13 cellular contexts compared by ENCODE assay signal in the genomic region with DNA sequence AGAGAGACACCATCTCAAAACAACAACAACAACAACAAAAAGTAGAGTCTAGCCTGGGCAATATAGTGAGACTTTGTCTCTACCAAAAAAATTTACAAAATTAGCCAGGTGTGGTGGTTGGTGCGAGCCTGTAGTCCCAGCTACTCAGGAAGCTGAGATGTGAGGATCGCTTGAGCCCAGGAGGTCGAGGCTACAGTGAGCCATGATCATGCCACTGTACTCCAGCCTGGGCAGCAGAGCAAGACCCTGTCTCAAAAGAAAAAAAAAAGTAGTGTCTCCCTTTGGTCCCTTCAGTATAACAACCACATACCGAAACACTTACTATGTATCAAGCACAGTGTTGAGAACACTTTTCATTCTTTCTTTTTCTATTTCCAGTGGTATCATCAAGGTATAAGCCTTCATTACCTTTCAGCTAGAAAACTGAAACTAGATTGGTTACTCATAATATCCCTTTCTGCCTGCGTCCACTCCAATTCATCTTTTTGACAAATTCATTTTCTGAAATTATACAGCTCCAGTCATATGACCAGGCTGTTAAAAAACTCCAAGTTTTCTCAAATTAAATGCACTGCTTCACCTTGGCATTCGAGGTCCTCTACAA. TPM values are rescaled to one million over a fixed set of nuclear protein-coding genes. Genes with fewer than 3 reads are reported as not detected.
DNase-seq lines count a peak whose midpoint lies in the region; ATAC-seq and TF ChIP-seq lines count a peak whose summit lies in the region.
"Had no signal": no experiment of that assay in that cellular context is flagged by ENCODE, and none has a peak within 500 bp of the region (broad histone marks: within the 10 kb centered on the region; RNA-seq: fewer than 3 reads in every experiment).

No MANE protein-coding gene starts in this region.

- no peaks in the 10 kb centered on the region for H3K36me3 ChIP-seq in HAP-1 (replicated peaks)
- peaks cover 6 to 21% of the 10 kb centered on the region in 2 experiments for H3K36me3 ChIP-seq in mesenchymal stem cell (ENCODE audit: control insufficient read depth in 1 of 2, insufficient read depth in 2 of 2, low read depth in 1 of 2, low read length in 2 of 2)

- H4K91ac ChIP-seq in mesenchymal stem cell (ENCODE audit: low read length), result no peak overlapping the region

- H2BK5ac ChIP-seq in mesenchymal stem cell (ENCODE audit: low read depth, low read length, poor library complexity, severe bottlenecking), result no peak overlapping the region

- H3K27me3 ChIP-seq in CD4-positive, alpha-beta T cell (ENCODE audit: control insufficient read depth, insufficient read depth, low read length), result no peaks in the 10 kb centered on the region
- H3K27me3 ChIP-seq in HAP-1 (ENCODE audit: low read depth) (no peaks in the 10 kb centered on the region), mesenchymal stem cell (ENCODE audit: control insufficient read depth in 1 of 2, insufficient read depth in 1 of 2, low read length in 2 of 2) (no peaks in the 10 kb centered on the region)

- H2BK12ac ChIP-seq in mesenchymal stem cell (ENCODE audit: low read length in 2 of 2), result no peak overlapping the region

- H3K4me3 ChIP-seq in HAP-1 (no peak overlapping the region), mesenchymal stem cell (ENCODE audit: insufficient read depth in 1 of 2, low read depth in 1 of 2, low read length in 2 of 2) (no peak overlapping the region)
- H3K4me3 ChIP-seq: PC-9 had no signal

- no peak overlapping the region for H3K4me2 ChIP-seq in mesenchymal stem cell (ENCODE audit: low read length, poor library complexity, severe bottlenecking)
- H3K4me2 ChIP-seq: PC-9 had no signal

- no peaks in the 10 kb centered on the region for H3K9me3 Mint-ChIP-seq in CD4-positive, alpha-beta T cell
- no peaks in the 10 kb centered on the region for H3K9me3 Mint-ChIP-seq in Calu3 (ENCODE audit: low read depth, unreplicated experiment)
- H3K9me3 Mint-ChIP-seq: dendritic cell treated with granulocyte-macrophage colony-stimulating factor and Interleukin-4, amounts not matched to agents 40 ng/mL and 50 ng/mL, for 4 days had no signal

- peak overlapping the region; percentile 59 for H3K27ac Mint-ChIP-seq in CD4-positive, alpha-beta T cell
- no peak overlapping the region for H3K27ac Mint-ChIP-seq in Calu3 (ENCODE audit: unreplicated experiment)
- H3K27ac Mint-ChIP-seq: dendritic cell treated with granulocyte-macrophage colony-stimulating factor and Interleukin-4, amounts not matched to agents 40 ng/mL and 50 ng/mL, for 4 days had no signal

- no peak overlapping the region for H2BK120ac ChIP-seq in mesenchymal stem cell (ENCODE audit: low read depth, low read length)

- no peaks in the 10 kb centered on the region for H3K9me3 ChIP-seq in CD4-positive, alpha-beta T cell (ENCODE audit: control insufficient read depth, low read length)
- H3K9me3 ChIP-seq in HAP-1 (no peaks in the 10 kb centered on the region), mesenchymal stem cell (ENCODE audit: control insufficient read depth, low read length) (no peaks in the 10 kb centered on the region)

- no peak overlapping the region for H3K9ac ChIP-seq in mesenchymal stem cell (ENCODE audit: low read length)

- no TSS peak for BruUV-seq in Calu3 (replicated peaks; lab: Mats Ljungman, UMichigan)

- no peaks in the 10 kb centered on the region for H3K4me1 ChIP-seq in HAP-1
- no peaks in the 10 kb centered on the region for H3K4me1 ChIP-seq in mesenchymal stem cell (ENCODE audit: control insufficient read depth, insufficient read depth, low read depth, low read length)

- H2BK15ac ChIP-seq in mesenchymal stem cell (ENCODE audit: low read depth, poor library complexity, severe bottlenecking), result no peak overlapping the region

- POLR2A ChIA-PET in CD4-positive, alpha-beta T cell (lab: Charles Lee), result interaction anchor here (0.7 kb wide), 1 partner anchor 261 kb away, joined by 3 read pairs; no protein-coding TSS in a partner anchor

- H3K4ac ChIP-seq in mesenchymal stem cell (ENCODE audit: low read depth in 1 of 2, low read length in 2 of 2), result no peak overlapping the region

- 97% methylated on average over 6 of the region's 6 CpGs for WGBS in mesenchymal stem cell

- no peak for ATAC-seq in CD4-positive, alpha-beta T cell (ENCODE audit: poor library complexity)
- ATAC-seq in GM19025 (IDR thresholded peaks at IDR 0.05; ENCODE audit: low read depth, unreplicated experiment) (peak; percentile 87), HG02623 (IDR thresholded peaks at IDR 0.05; ENCODE audit: unreplicated experiment) (peak; percentile 94), HG03442 (IDR thresholded peaks at IDR 0.05; ENCODE audit: unreplicated experiment) (peak; percentile 97)

- intact Hi-C loops in CD4-positive, alpha-beta T cell (cut with DNase I, micrococcal nuclease), result no loop called here
- intact Hi-C loops in Calu3 (cut with micrococcal nuclease; ENCODE audit: unreplicated experiment), result no loop called here

- DNase-seq in CD4-positive, alpha-beta T cell, result no peak
- DNase-seq in Calu3, result no peak
- no peak for DNase-seq in HAP-1 (ENCODE audit: low spot score in 2 of 2)
- DNase-seq in mesenchymal stem cell, result no peak
- no peak for DNase-seq in NCI-H524 treated with DMSO at 0.1 percent for 48 hours (lab: John Stamatoyannopoulos, UW)
- DNase-seq: activated naive CD4-positive, alpha-beta T cell treated with anti-CD3 and anti-CD28 coated beads, Interleukin-2, amount 50 U/mL, for 16 hours; mesendoderm; NCI-H1105 treated with DMSO at 0.1 percent for 48 hours; PC-9 had no signal

- in situ Hi-C loops in HAP-1 (cut with MboI; ENCODE audit: low sequenced_read_pairs), result no loop called here

- H2AK5ac ChIP-seq in mesenchymal stem cell (ENCODE audit: low read length, severe bottlenecking), result no peak overlapping the region

- H3K27me3 Mint-ChIP-seq in CD4-positive, alpha-beta T cell, result no peaks in the 10 kb centered on the region
- no peaks in the 10 kb centered on the region for H3K27me3 Mint-ChIP-seq in Calu3 (ENCODE audit: unreplicated experiment)
- H3K27me3 Mint-ChIP-seq: dendritic cell treated with granulocyte-macrophage colony-stimulating factor and Interleukin-4, amounts not matched to agents 40 ng/mL and 50 ng/mL, for 4 days had no signal

- H2AFZ ChIP-seq in mesenchymal stem cell (ENCODE audit: low read depth, low read length), result no peak overlapping the region
- H2AFZ ChIP-seq: PC-9 had no signal

- no peak for TF ChIP-seq CTCF in CD4-positive, alpha-beta T cell (IDR thresholded peaks at IDR 0.05)
- TF ChIP-seq CTCF in Calu3 (IDR thresholded peaks at IDR 0.05; ENCODE audit: unreplicated experiment), result no peak

- peaks cover 35% of the 10 kb centered on the region for H3K36me3 Mint-ChIP-seq in CD4-positive, alpha-beta T cell (ENCODE audit: low read depth)
- H3K36me3 Mint-ChIP-seq in Calu3 (ENCODE audit: insufficient read depth, unreplicated experiment), result peaks cover 5% of the 10 kb centered on the region

- H3K79me1 ChIP-seq in mesenchymal stem cell (replicated peaks; ENCODE audit: low read length, poor library complexity, severe bottlenecking), result peaks cover 1% of the 10 kb centered on the region

- H3K14ac ChIP-seq in mesenchymal stem cell (ENCODE audit: low read length in 2 of 2), result no peak overlapping the region

- CTCF ChIA-PET in CD4-positive, alpha-beta T cell (lab: Charles Lee), result no interaction called here
- CTCF ChIA-PET in Calu3 (lab: Charles Lee), result no interaction called here

- H3K23ac ChIP-seq in mesenchymal stem cell (ENCODE audit: low read length in 2 of 2), result no peak overlapping the region

- H3K18ac ChIP-seq in mesenchymal stem cell (ENCODE audit: low read depth in 1 of 2, low read length in 2 of 2), result no peak overlapping the region

- H3K4me3 Mint-ChIP-seq in CD4-positive, alpha-beta T cell, result peak overlapping the region; percentile 27
- no peak overlapping the region for H3K4me3 Mint-ChIP-seq in Calu3 (ENCODE audit: low read depth, unreplicated experiment)
- H3K4me3 Mint-ChIP-seq: dendritic cell treated with granulocyte-macrophage colony-stimulating factor and Interleukin-4, amounts not matched to agents 40 ng/mL and 50 ng/mL, for 4 days had no signal

- no peak overlapping the region for H3K27ac ChIP-seq in CD4-positive, alpha-beta T cell (ENCODE audit: low read depth, low read length)
- no peak overlapping the region for H3K27ac ChIP-seq in mesenchymal stem cell (ENCODE audit: low read length, poor library complexity, severe bottlenecking)
- H3K27ac ChIP-seq: PC-9 had no signal

- no peak overlapping the region for H4K8ac ChIP-seq in mesenchymal stem cell (ENCODE audit: low read length)

- peaks cover 70% of the 10 kb centered on the region for H3K4me1 Mint-ChIP-seq in CD4-positive, alpha-beta T cell (ENCODE audit: low read depth)
- H3K4me1 Mint-ChIP-seq in Calu3 (ENCODE audit: low read depth, unreplicated experiment), result peaks cover 9% of the 10 kb centered on the region

RNA-seq across cellular contexts. Expression of a gene that starts 54.1 kb away (rescaled TPM):
- 10 to 100 TPM; 39.6 to 39.7 TPM for total RNA-seq in CD4-positive, alpha-beta T cell
- total RNA-seq in Calu3 (2022), result 63.4 and 65.1 TPM in 2 replicates
- polyA plus RNA-seq in mesenchymal stem cell (2013, experiment 1 of 2), result 21.3 TPM
- 21.0 TPM for polyA plus RNA-seq in mesenchymal stem cell (2013, experiment 2 of 2)
